ENCODE assay signal across 22 cellular contexts in genomic region chr12:57142121-57142520, GRCh38. TPM values are rescaled to one million over a fixed set of nuclear protein-coding genes. Genes with fewer than 3 reads are reported as not detected.
DNase-seq lines count a peak whose midpoint lies in the region; ATAC-seq, FAIRE-seq and TF ChIP-seq lines count a peak whose summit lies in the region.
"Had no signal": no experiment of that assay in that cellular context is flagged by ENCODE, and none has a peak within 500 bp of the region (broad histone marks: within the 10 kb centered on the region; RNA-seq: fewer than 3 reads in every experiment).

No MANE protein-coding gene starts in this region.

- TF ChIP-seq EP300 in stomach (IDR thresholded peaks at IDR 0.05) = no peak

- H3K9me3 ChIP-seq in BLaER1 treated with 17β-estradiol and CSF1 and Interleukin-3, amounts not matched to agents 10 nM and 100 nM (replicated peaks in 1 of 11) = no peaks in the 10 kb centered on the region
- H3K9me3 ChIP-seq in lower lobe of right lung (no peaks in the 10 kb centered on the region), stomach (no peaks in the 10 kb centered on the region), MM.1S (replicated peaks; ENCODE audit: insufficient read depth, low read length) (no peaks in the 10 kb centered on the region)

- no peaks in the 10 kb centered on the region for H3K9me2 ChIP-seq in MM.1S (replicated peaks; ENCODE audit: insufficient read depth, low read length)

- H3F3A ChIP-seq in MM.1S (ENCODE audit: insufficient read depth, low read length) = no peaks in the 10 kb centered on the region

- 78 to 88% (median 79%) methylated on average over 9 of the region's 9 CpGs for whole genome bisulfite sequencing in stomach, 5 donors

- H3K27me3 Mint-ChIP-seq in chondrocyte (ENCODE audit: low read depth) = no peaks in the 10 kb centered on the region
- H3K27me3 Mint-ChIP-seq: activated CD4-positive, alpha-beta T cell treated with anti-CD3 and anti-CD28 coated beads, Interleukin-2, amount 10 ng/mL, durations not matched to agents 24 days and 14 days; CD4-positive, alpha-beta T cell had no signal

- no peaks in the 10 kb centered on the region for H3K79me2 ChIP-seq in MM.1S (ENCODE audit: low read length)

- H3K4me3 ChIP-seq in BLaER1 treated with 17β-estradiol and CSF1 and Interleukin-3, amounts not matched to agents 10 nM and 100 nM = no peak overlapping the region
- H3K4me3 ChIP-seq in lower lobe of right lung (no peak overlapping the region), stomach (no peak overlapping the region), MM.1S (ENCODE audit: low read length) (no peak overlapping the region)
- H3K4me3 ChIP-seq: PC-9 had no signal

- peak overlapping the region; percentile 76 for H3K27ac Mint-ChIP-seq in chondrocyte (ENCODE audit: unreplicated experiment)
- H3K27ac Mint-ChIP-seq: activated CD4-positive, alpha-beta T cell treated with anti-CD3 and anti-CD28 coated beads, Interleukin-2, amount 10 ng/mL, durations not matched to agents 24 days and 14 days; CD4-positive, alpha-beta T cell had no signal

- H3K4me3 Mint-ChIP-seq in chondrocyte (ENCODE audit: unreplicated experiment) = no peak overlapping the region
- H3K4me3 Mint-ChIP-seq: activated CD4-positive, alpha-beta T cell treated with anti-CD3 and anti-CD28 coated beads, Interleukin-2, amount 10 ng/mL, durations not matched to agents 24 days and 14 days; CD4-positive, alpha-beta T cell had no signal

- no peak for DNase-seq in chondrocyte (ENCODE audit: low spot score)
- DNase-seq in lower lobe of right lung = no peak
- no peak for DNase-seq in stomach
- DNase-seq in NCI-H187 treated with DMSO at 0.1 percent for 48 hours (lab: John Stamatoyannopoulos, UW) = no peak
- DNase-seq in MM.1S = no peak
- no peak for DNase-seq in GM19239 (ENCODE audit: insufficient read length, low spot score)
- DNase-seq: ACHN; activated CD4-positive, alpha-beta T cell treated with anti-CD3 and anti-CD28 coated beads, Interleukin-2, amount 10 ng/mL, durations not matched to agents 24 days and 14 days; activated naive CD4-positive, alpha-beta T cell treated with Interleukin-2 at 50 U/mL for 16 hours; activated T-cell treated with anti-CD3 and anti-CD28 coated beads for 4 hours; CD4-positive, alpha-beta T cell; KBM-7; NCI-H1105; occipital lobe; PC-9; small intestine had no signal

- ATAC-seq in lower lobe of right lung (no peak), HG03039 (IDR thresholded peaks at IDR 0.05; ENCODE audit: unreplicated experiment) (no peak)

- peaks cover 56% of the 10 kb centered on the region for H3K36me3 Mint-ChIP-seq in chondrocyte (ENCODE audit: low read depth)

- no peak for TF ChIP-seq POLR2A in stomach (IDR thresholded peaks at IDR 0.05)

- H3K36me3 ChIP-seq in BLaER1 treated with 17β-estradiol and CSF1 and Interleukin-3, amounts not matched to agents 10 nM and 100 nM = peaks cover 21 to 98% (median 67%) of the 10 kb centered on the region in 11 experiments; a peak in 19 of 22 replicates
- peaks cover 70% of the 10 kb centered on the region for H3K36me3 ChIP-seq in lower lobe of right lung
- peaks cover 27 to 90% (median 86%) of the 10 kb centered on the region in 4 donors for H3K36me3 ChIP-seq in stomach
- H3K36me3 ChIP-seq in MM.1S (replicated peaks; ENCODE audit: insufficient read depth, low read length) = no peaks in the 10 kb centered on the region

- TF ChIP-seq CTCF in chondrocyte (IDR thresholded peaks at IDR 0.05) (no peak), lower lobe of right lung (IDR thresholded peaks at IDR 0.05) (no peak), stomach (IDR thresholded peaks at IDR 0.05) (no peak), MM.1S (IDR thresholded peaks at IDR 0.05; ENCODE audit: low read length) (no peak)

- H3K4me1 Mint-ChIP-seq in chondrocyte (ENCODE audit: low read depth) = peaks cover 66% of the 10 kb centered on the region
- H3K4me1 Mint-ChIP-seq: activated CD4-positive, alpha-beta T cell treated with anti-CD3 and anti-CD28 coated beads, Interleukin-2, amount 10 ng/mL, durations not matched to agents 24 days and 14 days had no signal

- intact Hi-C loops in lower lobe of right lung (cut with DNase I) = no loop called here
- intact Hi-C loops in stomach (cut with DNase I; ENCODE audit: low total_unique reads) = no loop called here

- no peak overlapping the region; the same call in 1 of the 2 replicates for H2AFZ ChIP-seq in MM.1S (ENCODE audit: low read length)
- H2AFZ ChIP-seq: PC-9 had no signal

- peak overlapping the region in 6 of 11 experiments; percentile 1 to 64 (median 31); a peak in 7 of 22 replicates for H3K9ac ChIP-seq in BLaER1 treated with 17β-estradiol and CSF1 and Interleukin-3, amounts not matched to agents 10 nM and 100 nM
- no peak overlapping the region for H3K9ac ChIP-seq in MM.1S (ENCODE audit: low read length)

- peaks cover 0 to 97% (median 0%) of the 10 kb centered on the region in 11 experiments; a peak in 7 of 22 replicates for H4K20me1 ChIP-seq in BLaER1 treated with 17β-estradiol and CSF1 and Interleukin-3, amounts not matched to agents 10 nM and 100 nM
- H4K20me1 ChIP-seq in MM.1S (ENCODE audit: insufficient read depth, low read length) = no peaks in the 10 kb centered on the region

- no peaks in the 10 kb centered on the region for H3K9me3 Mint-ChIP-seq in chondrocyte (ENCODE audit: low read depth)
- H3K9me3 Mint-ChIP-seq: activated CD4-positive, alpha-beta T cell treated with anti-CD3 and anti-CD28 coated beads, Interleukin-2, amount 10 ng/mL, durations not matched to agents 24 days and 14 days; CD4-positive, alpha-beta T cell had no signal

- peak overlapping the region in 4 of 11 experiments; percentile 2 to 42 (median 7); a peak in 3 of 22 replicates for H3K4me2 ChIP-seq in BLaER1 treated with 17β-estradiol and CSF1 and Interleukin-3, amounts not matched to agents 10 nM and 100 nM
- H3K4me2 ChIP-seq in MM.1S (ENCODE audit: low read depth, low read length) = no peak overlapping the region
- H3K4me2 ChIP-seq: PC-9 had no signal

- no peak for FAIRE-seq in GM19239 (lab: Jason Lieb, UNC)
- FAIRE-seq: small intestine, TTC549 had no signal

- H3K27ac ChIP-seq in BLaER1 treated with 17β-estradiol and CSF1 and Interleukin-3, amounts not matched to agents 10 nM and 100 nM = peak overlapping the region in 3 of 11 experiments; percentile 6 to 36 (median 30); a peak in 3 of 22 replicates
- peak overlapping the region; percentile 24 for H3K27ac ChIP-seq in lower lobe of right lung
- peak overlapping the region in 3 of 5 donors; percentile 17 to 53 (median 44) for H3K27ac ChIP-seq in stomach
- no peak overlapping the region for H3K27ac ChIP-seq in MM.1S (ENCODE audit: low read length)
- H3K27ac ChIP-seq: PC-9 had no signal

- peaks cover 29 to 94% (median 61%) of the 10 kb centered on the region in 10 experiments for H3K4me1 ChIP-seq in BLaER1 treated with 17β-estradiol and CSF1 and Interleukin-3, amounts not matched to agents 10 nM and 100 nM
- H3K4me1 ChIP-seq in lower lobe of right lung = peaks cover 60% of the 10 kb centered on the region
- H3K4me1 ChIP-seq in stomach = peaks cover 34 to 48% (median 41%) of the 10 kb centered on the region in 4 donors
- no peaks in the 10 kb centered on the region for H3K4me1 ChIP-seq in MM.1S (ENCODE audit: low read length)

- H3K27me3 ChIP-seq in BLaER1 treated with 17β-estradiol and CSF1 and Interleukin-3, amounts not matched to agents 10 nM and 100 nM = no peaks in the 10 kb centered on the region
- no peaks in the 10 kb centered on the region for H3K27me3 ChIP-seq in lower lobe of right lung (ENCODE audit: low read depth)
- H3K27me3 ChIP-seq in stomach = no peaks in the 10 kb centered on the region
- no peaks in the 10 kb centered on the region for H3K27me3 ChIP-seq in MM.1S (replicated peaks; ENCODE audit: insufficient read depth, low read length)

RNA-seq across cellular contexts. Expression of gene LRP1-AS, which starts 5.3 kb away (rescaled TPM):
- not detected in 3 replicates for total RNA-seq in chondrocyte
- total RNA-seq in lower lobe of right lung = not detected
- not detected for total RNA-seq in stomach
- not detected for polyA plus RNA-seq in stomach
- total RNA-seq: activated CD4-positive, alpha-beta T cell treated with anti-CD3 and anti-CD28 coated beads, Interleukin-2, amount 10 ng/mL, durations not matched to agents 24 days and 14 days; CD4-positive, alpha-beta T cell; H4; mononuclear cell; occipital lobe; PC-9 had no signal
- polyA plus RNA-seq: esophagus had no signal

RNA-seq across cellular contexts. Expression of gene LRP1, which starts 13.8 kb away (rescaled TPM):
- total RNA-seq in chondrocyte = 448 to 583 TPM (median 463 TPM) in 3 replicates
- total RNA-seq in lower lobe of right lung = 404 TPM
- total RNA-seq in stomach = 100 to 1,000 TPM in 4 of 5 donors, 10 to 100 TPM in 1; 97.8 to 510 (median 129) TPM
- polyA plus RNA-seq in stomach = 10 to 100 TPM; 13.5 to 25.9 (median 13.6) TPM

RNA-seq across cellular contexts. Expression of gene STAT6, which starts 31.0 kb away (rescaled TPM):
- 89.4 to 101 TPM (median 94.2 TPM) in 3 replicates for total RNA-seq in chondrocyte
- 269 TPM for total RNA-seq in lower lobe of right lung
- total RNA-seq in stomach = 100 to 1,000 TPM in 4 of 5 donors, 10 to 100 TPM in 1; 81.9 to 343 (median 209) TPM
- polyA plus RNA-seq in stomach = 100 to 1,000 TPM; 138 to 477 (median 147) TPM

RNA-seq across cellular contexts. Expression of gene NAB2, which starts 53.2 kb away (rescaled TPM):
- total RNA-seq in chondrocyte (30.7 to 32.5 TPM (median 31.1 TPM) in 3 replicates), lower lobe of right lung (28.9 TPM), stomach (10 to 100 TPM in 2 of 5 donors, 1 to 10 TPM in 2, not detected in 1; 1.7 to 12.1 (median 8.3) TPM)
- polyA plus RNA-seq in stomach = 10 to 100 TPM; 14.1 to 16.6 (median 16.3) TPM
